22 cellular contexts compared by ENCODE assay signal in genomic region chr15:90765966-90766365, GRCh38.
"Had no signal": no experiment of that assay in that cellular context is flagged by ENCODE, and none has a peak within 500 bp of the region (broad histone marks: within the 10 kb centered on the region; RNA-seq: fewer than 3 reads in every experiment).

No MANE protein-coding gene starts in this region.

- H3K9me3 Mint-ChIP-seq: natural killer cell treated with Interleukin-12 subunit alpha and Interleukin-12 subunit beta and Interleukin-15 and Interleukin-18, amount 100 ng/mL, for 72 hours; neural progenitor cell had no signal

- H3K9me3 ChIP-seq: heart left ventricle, mucosa of descending colon, ovary, right atrium auricular region, sigmoid colon, stomach, thoracic aorta, transverse colon had no signal

- H3K4me3 ChIP-seq: dorsolateral prefrontal cortex, heart left ventricle, mucosa of descending colon, neural progenitor cell, ovary, right atrium auricular region, sigmoid colon, stomach, thoracic aorta, transverse colon had no signal

- DNase-seq: cortex of kidney; dorsolateral prefrontal cortex; effector CD8-positive, alpha-beta T cell; heart left ventricle; hippocampal formation; mammary epithelial cell; mucosa of descending colon; nucleus accumbens; ovary; sigmoid colon; small intestine; stimulated activated CD4-positive, alpha-beta T cell treated with anti-CD3 and anti-CD28 coated beads, Interleukin-12 subunit alpha, Interleukin-12 subunit beta, amount 100 ng/mL, for 4 hours; stimulated activated naive CD4-positive, alpha-beta T cell; stomach; substantia nigra; transverse colon had no signal

- H2AFZ ChIP-seq: neural progenitor cell had no signal

- H3K4me1 Mint-ChIP-seq: neural progenitor cell had no signal

- H3K36me3 ChIP-seq: neural progenitor cell, ovary, right atrium auricular region, sigmoid colon, stomach, thoracic aorta, transverse colon had no signal

- H3K27me3 ChIP-seq: dorsolateral prefrontal cortex, heart left ventricle, neural progenitor cell, ovary, right atrium auricular region, sigmoid colon, stomach, transverse colon had no signal

- H3K4me3 Mint-ChIP-seq: natural killer cell treated with Interleukin-12 subunit alpha and Interleukin-12 subunit beta and Interleukin-15 and Interleukin-18, amount 100 ng/mL, for 72 hours; neural progenitor cell had no signal

- H3K4me1 ChIP-seq: neural progenitor cell, sigmoid colon had no signal

- H3K27ac ChIP-seq: dorsolateral prefrontal cortex, heart left ventricle, neural progenitor cell, ovary, sigmoid colon, stomach, thoracic aorta, transverse colon had no signal

- H3K27me3 Mint-ChIP-seq: natural killer cell treated with Interleukin-12 subunit alpha and Interleukin-12 subunit beta and Interleukin-15 and Interleukin-18, amount 100 ng/mL, for 72 hours had no signal

- H3K4me2 ChIP-seq: neural progenitor cell had no signal

- H3K27ac Mint-ChIP-seq: natural killer cell treated with Interleukin-12 subunit alpha and Interleukin-12 subunit beta and Interleukin-15 and Interleukin-18, amount 100 ng/mL, for 72 hours; neural progenitor cell had no signal

- FAIRE-seq: frontal cortex, small intestine had no signal

- ATAC-seq: esophagus mucosa; heart left ventricle; mucosa of descending colon; natural killer cell treated with Interleukin-12 subunit alpha and Interleukin-12 subunit beta and Interleukin-15 and Interleukin-18, amount 100 ng/mL, for 72 hours had no signal

- H3K9ac ChIP-seq: neural progenitor cell had no signal
